ENCODE assay signal across 8 cellular contexts in genomic region chr14:101947904-101948665, GRCh38. TPM values are rescaled to one million over a fixed set of nuclear protein-coding genes. Genes with fewer than 3 reads are reported as not detected.
DNase-seq lines count a peak whose midpoint lies in the region; ATAC-seq and TF ChIP-seq lines count a peak whose summit lies in the region.

No MANE protein-coding gene starts in this region.

- H3K27me3 ChIP-seq in fibroblast of lung (ENCODE audit: control insufficient read depth, insufficient read depth, low read length) = peaks cover 8% of the 10 kb centered on the region

- H3K4me2 ChIP-seq in fibroblast of lung (ENCODE audit: extremely low read depth, insufficient read depth, low read length) = peak overlapping the region; percentile 100

- H3K9me3 ChIP-seq in fibroblast of lung (ENCODE audit: control insufficient read depth, insufficient read depth, low read depth, low read length) = no peaks in the 10 kb centered on the region

- no peaks in the 10 kb centered on the region for H3K36me3 ChIP-seq in fibroblast of lung (ENCODE audit: control insufficient read depth, insufficient read depth, low read length)

- peaks cover 15% of the 10 kb centered on the region for H3K27me3 Mint-ChIP-seq in activated T-helper 2 cell treated with anti-CD3 and anti-CD28 coated beads, Interferon-gamma antibody, Interleukin-2, Interleukin-4, amounts not matched to agents 10 μg/mL and 5 μg/mL and 100 μg/mL, durations not matched to agents 14 hours and 24 hours and 36 hours (ENCODE audit: low read depth)
- peaks cover 18 to 37% (median 26%) of the 10 kb centered on the region in 3 donors for H3K27me3 Mint-ChIP-seq in naive B cell

- ATAC-seq in naive B cell (ENCODE audit: low read depth in 2 of 2) = peak; percentile 89 to 91
- ATAC-seq in stimulated activated effector memory CD8-positive, alpha-beta T cell treated with anti-CD3 and anti-CD28 coated beads, Interleukin-12 subunit alpha, Interleukin-12 subunit beta, amount 100 ng/mL, for 72 hours = peak; percentile 98

- H3K79me2 ChIP-seq in fibroblast of lung (ENCODE audit: control insufficient read depth, insufficient read depth, low read length) = peaks cover 11% of the 10 kb centered on the region

- H3K4me1 Mint-ChIP-seq in activated T-helper 2 cell treated with anti-CD3 and anti-CD28 coated beads, Interferon-gamma antibody, Interleukin-2, Interleukin-4, amounts not matched to agents 10 μg/mL and 5 μg/mL and 100 μg/mL, durations not matched to agents 14 hours and 24 hours and 36 hours (ENCODE audit: low read depth) = peaks cover 11% of the 10 kb centered on the region
- peaks cover 20 to 33% (median 32%) of the 10 kb centered on the region in 3 donors for H3K4me1 Mint-ChIP-seq in naive B cell
- peaks cover 28% of the 10 kb centered on the region for H3K4me1 Mint-ChIP-seq in stimulated activated effector memory CD8-positive, alpha-beta T cell treated with anti-CD3 and anti-CD28 coated beads, Interleukin-12 subunit alpha, Interleukin-12 subunit beta, amount 100 ng/mL, for 72 hours

- peak overlapping the region; percentile 94 for H2AFZ ChIP-seq in fibroblast of lung (ENCODE audit: low read length)

- H3K4me1 ChIP-seq in fibroblast of lung (ENCODE audit: control insufficient read depth, extremely low read depth, insufficient read depth, low read length) = peaks cover 9% of the 10 kb centered on the region

- peak overlapping the region; percentile 95 for H3K4me3 Mint-ChIP-seq in activated T-helper 2 cell treated with anti-CD3 and anti-CD28 coated beads, Interferon-gamma antibody, Interleukin-2, Interleukin-4, amounts not matched to agents 10 μg/mL and 5 μg/mL and 100 μg/mL, durations not matched to agents 14 hours and 24 hours and 36 hours (ENCODE audit: low read depth)
- H3K4me3 Mint-ChIP-seq in naive B cell = peak overlapping the region; percentile 89 to 99 (median 97)
- peak overlapping the region; percentile 96 for H3K4me3 Mint-ChIP-seq in stimulated activated effector memory CD8-positive, alpha-beta T cell treated with anti-CD3 and anti-CD28 coated beads, Interleukin-12 subunit alpha, Interleukin-12 subunit beta, amount 100 ng/mL, for 72 hours

- no peaks in the 10 kb centered on the region for H3K36me3 Mint-ChIP-seq in activated T-helper 2 cell treated with anti-CD3 and anti-CD28 coated beads, Interferon-gamma antibody, Interleukin-2, Interleukin-4, amounts not matched to agents 10 μg/mL and 5 μg/mL and 100 μg/mL, durations not matched to agents 14 hours and 24 hours and 36 hours (ENCODE audit: low read depth)
- H3K36me3 Mint-ChIP-seq in naive B cell = no peaks in the 10 kb centered on the region
- peaks cover 24% of the 10 kb centered on the region for H3K36me3 Mint-ChIP-seq in stimulated activated effector memory CD8-positive, alpha-beta T cell treated with anti-CD3 and anti-CD28 coated beads, Interleukin-12 subunit alpha, Interleukin-12 subunit beta, amount 100 ng/mL, for 72 hours

- intact Hi-C loops in activated T-helper 2 cell treated with anti-CD3 and anti-CD28 coated beads, Interferon-gamma antibody, Interleukin-2, Interleukin-4, amounts not matched to agents 10 μg/mL and 5 μg/mL and 100 μg/mL, durations not matched to agents 14 hours and 24 hours and 36 hours (cut with micrococcal nuclease) = loop anchor here (1.0 to 5.0 kb wide), 4 partner anchors 16 to 369 kb away; partner anchors contain the start of genes DYNC1H1 and ZNF839

- DNase-seq in EL (peak; percentile 100), H4 (ENCODE audit: low spot score) (peak; percentile 100), LNCaP clone FGC (ENCODE audit: low read depth) (peak; percentile 100), RPMI8226 (peak; percentile 99), fibroblast of lung (ENCODE audit: low read depth in 2 of 2) (peak; percentile 100), naive B cell (peak; percentile 99)
- DNase-seq in activated T-helper 2 cell treated with anti-CD3 and anti-CD28 coated beads, Interferon-gamma antibody, Interleukin-2, Interleukin-4, amounts not matched to agents 10 μg/mL and 5 μg/mL and 100 μg/mL, durations not matched to agents 14 hours and 24 hours and 36 hours (ENCODE audit: low spot score) = peak; percentile 100
- DNase-seq in stimulated activated effector memory CD8-positive, alpha-beta T cell treated with anti-CD3 and anti-CD28 coated beads, Interleukin-12 subunit alpha, Interleukin-12 subunit beta, amount 100 ng/mL, for 72 hours (ENCODE audit: low spot score in 2 of 2) = peak; percentile 99 to 100

- H4K20me1 ChIP-seq in fibroblast of lung (ENCODE audit: control insufficient read depth, extremely low read depth, insufficient read depth, low read length) = no peaks in the 10 kb centered on the region

- TF ChIP-seq CTCF in LNCaP clone FGC (IDR thresholded peaks at IDR 0.05; ENCODE audit: control insufficient read depth, extremely low read depth, insufficient read depth) (no peak), fibroblast of lung (conservative IDR thresholded peaks at IDR 0.05 in 1 of 2, IDR thresholded peaks at IDR 0.05 in 1 of 2; ENCODE audit: low read depth in 1 of 2, low read length in 2 of 2) (no peak)

- no peaks in the 10 kb centered on the region for H3K9me3 Mint-ChIP-seq in activated T-helper 2 cell treated with anti-CD3 and anti-CD28 coated beads, Interferon-gamma antibody, Interleukin-2, Interleukin-4, amounts not matched to agents 10 μg/mL and 5 μg/mL and 100 μg/mL, durations not matched to agents 14 hours and 24 hours and 36 hours
- peaks cover 0 to 8% (median 0%) of the 10 kb centered on the region in 7 donors for H3K9me3 Mint-ChIP-seq in naive B cell
- H3K9me3 Mint-ChIP-seq in stimulated activated effector memory CD8-positive, alpha-beta T cell treated with anti-CD3 and anti-CD28 coated beads, Interleukin-12 subunit alpha, Interleukin-12 subunit beta, amount 100 ng/mL, for 72 hours = no peaks in the 10 kb centered on the region

- peak overlapping the region; percentile 97 for H3K27ac Mint-ChIP-seq in activated T-helper 2 cell treated with anti-CD3 and anti-CD28 coated beads, Interferon-gamma antibody, Interleukin-2, Interleukin-4, amounts not matched to agents 10 μg/mL and 5 μg/mL and 100 μg/mL, durations not matched to agents 14 hours and 24 hours and 36 hours
- H3K27ac Mint-ChIP-seq in naive B cell = peak overlapping the region; percentile 99 to 100 (median 99)
- H3K27ac Mint-ChIP-seq in stimulated activated effector memory CD8-positive, alpha-beta T cell treated with anti-CD3 and anti-CD28 coated beads, Interleukin-12 subunit alpha, Interleukin-12 subunit beta, amount 100 ng/mL, for 72 hours = peak overlapping the region; percentile 99

- peak overlapping the region; percentile 99 for H3K4me3 ChIP-seq in LNCaP clone FGC (ENCODE audit: low read depth, low read length)
- H3K4me3 ChIP-seq in fibroblast of lung (replicated peaks in 1 of 4; ENCODE audit: control extremely low read depth in 1 of 4, insufficient read depth in 1 of 4, low read depth in 3 of 4, low read length in 4 of 4) = peak overlapping the region; percentile 95 to 96 (median 95)

- peak overlapping the region; percentile 99 for H3K27ac ChIP-seq in fibroblast of lung (ENCODE audit: insufficient read depth, low read length)

- H3K9ac ChIP-seq in fibroblast of lung (ENCODE audit: insufficient read depth, low read length) = peak overlapping the region; percentile 98

RNA-seq across cellular contexts. Expression of gene DYNC1H1, which starts 16.3 kb away (rescaled TPM):
- total RNA-seq in H4 (2014; rRNA removed; shearing (Covaris generic)) = 112 and 113 TPM in 2 replicates
- total RNA-seq in activated T-helper 2 cell treated with anti-CD3 and anti-CD28 coated beads, Interferon-gamma antibody, Interleukin-2, Interleukin-4, amounts not matched to agents 10 μg/mL and 5 μg/mL and 100 μg/mL, durations not matched to agents 14 hours and 24 hours and 36 hours = 286 and 287 TPM in 2 replicates
- 394 and 677 TPM in 2 replicates for total RNA-seq in fibroblast of lung
- polyA plus RNA-seq in fibroblast of lung (128 and 186 TPM in 2 replicates), naive B cell (ENCODE audit: low read depth in 6 of 6) (10 to 100 TPM in 5 of 6 donors, 1 to 10 TPM in 1; 7.4 to 40.9 (median 27.7) TPM)
- polyA plus RNA-seq in fibroblast of lung (2012) = 362 and 387 TPM in 2 replicates
- 1,364 and 1,482 TPM in 2 replicates for polyA minus RNA-seq in fibroblast of lung (ENCODE audit: low replicate concordance)

Comparison
In these comparisons a context has a peak if more than half of its experiments do, and no peak if none do; other contexts are left out.
1. Peak in every context shown above with its lines: DNase-seq, ATAC-seq, H3K4me3 ChIP-seq and H3K27ac ChIP-seq.